ENCODE assay signal across 20 cellular contexts in genomic region chr15:100170673-100171210, GRCh38.
A peak's percentile ranks its signal among the peaks of the same experiment; 100 is the strongest.
DNase-seq lines count a peak whose midpoint lies in the region; ATAC-seq lines count a peak whose summit lies in the region.
"Had no signal": no experiment of that assay in that cellular context is flagged by ENCODE, and none has a peak within 500 bp of the region (broad histone marks: within the 10 kb centered on the region; RNA-seq: fewer than 3 reads in every experiment).

No MANE protein-coding gene starts in this region.

- H3K4me3 ChIP-seq in neuronal stem cell (ENCODE audit: low read length in 2 of 2) = no peak overlapping the region
- H3K4me3 ChIP-seq: dorsolateral prefrontal cortex, lower lobe of right lung, pancreas, right lobe of liver, SJCRH30 had no signal

- no peak overlapping the region for H3K4ac ChIP-seq in neuronal stem cell (ENCODE audit: low read length)

- H3K4me2 ChIP-seq in neuronal stem cell (ENCODE audit: insufficient read depth, low read length, poor library complexity, severe bottlenecking) = no peak overlapping the region

- no peak overlapping the region for H3K14ac ChIP-seq in neuronal stem cell (ENCODE audit: low read length)

- peak; percentile 8 to 12 for DNase-seq in activated T-cell treated with anti-CD3 and anti-CD28 coated beads, Interleukin-2, amount 50 U/mL, for 72 hours
- no peak for DNase-seq in activated T-cell treated with anti-CD3 and anti-CD28 coated beads, Interleukin-2, amount 50 U/mL, for 1 hour
- no peak for DNase-seq in activated CD8-positive, alpha-beta T cell treated with anti-CD3 and anti-CD28 coated beads, Interleukin-2, amount 10 ng/mL, durations not matched to agents 7 days and 5 days
- DNase-seq in neuronal stem cell (ENCODE audit: low spot score) (no peak), SW480 (ENCODE audit: low spot score) (no peak), NCI-H748 treated with DMSO at 0.1 percent for 48 hours (lab: John Stamatoyannopoulos, UW) (no peak), cerebellar cortex (ENCODE audit: low spot score) (no peak)
- DNase-seq: ACHN, DMS153, dorsolateral prefrontal cortex, lower lobe of right lung, NCI-H526, pancreas, right lobe of liver, SJCRH30 had no signal

- H2BK5ac ChIP-seq in neuronal stem cell (ENCODE audit: low read length) = no peak overlapping the region

- no peak overlapping the region for H3K23ac ChIP-seq in neuronal stem cell (ENCODE audit: low read depth, low read length, poor library complexity)

- peaks cover 0 to 12% of the 10 kb centered on the region in 2 donors for H3K9me3 ChIP-seq in neuronal stem cell (replicated peaks in 1 of 2; ENCODE audit: control insufficient read depth in 2 of 2, insufficient read depth in 1 of 2, low read depth in 1 of 2, low read length in 2 of 2)
- H3K9me3 ChIP-seq: pancreas, SJCRH30 had no signal

- H4K91ac ChIP-seq in neuronal stem cell (ENCODE audit: low read depth, low read length, poor library complexity) = no peak overlapping the region

- POLR2A ChIA-PET in activated CD8-positive, alpha-beta T cell treated with anti-CD3 and anti-CD28 coated beads, Interleukin-2, amount 10 ng/mL, durations not matched to agents 7 days and 5 days (lab: Charles Lee) = no interaction called here

- CTCF ChIA-PET in activated CD8-positive, alpha-beta T cell treated with anti-CD3 and anti-CD28 coated beads, Interleukin-2, amount 10 ng/mL, durations not matched to agents 7 days and 5 days (lab: Charles Lee) = interaction anchor here (1.2 to 1.5 kb wide), 2 partner anchors 33 to 242 kb away, joined by 3 read pairs; no protein-coding TSS in a partner anchor

- H3K4me1 ChIP-seq in neuronal stem cell (ENCODE audit: control insufficient read depth in 2 of 2, insufficient read depth in 1 of 2, low read depth in 1 of 2, low read length in 2 of 2) = peaks cover 0 to 3% of the 10 kb centered on the region in 2 donors
- H3K4me1 ChIP-seq: lower lobe of right lung, pancreas, SJCRH30 had no signal

- H3K27ac Mint-ChIP-seq in activated T-cell treated with anti-CD3 and anti-CD28 coated beads, Interleukin-2, amount 50 U/mL, for 72 hours = peak overlapping the region; percentile 38
- peak overlapping the region; percentile 61 for H3K27ac Mint-ChIP-seq in activated CD8-positive, alpha-beta T cell treated with anti-CD3 and anti-CD28 coated beads, Interleukin-2, amount 10 ng/mL, durations not matched to agents 7 days and 5 days
- H3K27ac Mint-ChIP-seq: T-helper 2 cell treated with Interferon-gamma antibody and Interleukin-4, amounts not matched to agents 5 μg/mL and 100 μg/mL, for 36 hours had no signal

- no CpG with 5 or more reads among the region's 2 CpGs for WGBS in neuronal stem cell (ENCODE audit: extremely low coverage in 2 of 2, insufficient read length in 2 of 2, insufficient replicate concordance in 1 of 2), 2 donors

- H2AK5ac ChIP-seq in neuronal stem cell (ENCODE audit: low read depth, low read length) = no peak overlapping the region

- H3K4me1 Mint-ChIP-seq in activated T-cell treated with anti-CD3 and anti-CD28 coated beads, Interleukin-2, amount 50 U/mL, for 72 hours (ENCODE audit: low read depth) = peaks cover 21% of the 10 kb centered on the region
- peaks cover 25% of the 10 kb centered on the region for H3K4me1 Mint-ChIP-seq in activated CD8-positive, alpha-beta T cell treated with anti-CD3 and anti-CD28 coated beads, Interleukin-2, amount 10 ng/mL, durations not matched to agents 7 days and 5 days (ENCODE audit: low read depth)

- H3K27ac ChIP-seq in neuronal stem cell (replicated peaks; ENCODE audit: low read length) = no peak overlapping the region
- H3K27ac ChIP-seq: C4-2B, lower lobe of right lung, pancreas, right lobe of liver, SJCRH30 had no signal

- H2BK15ac ChIP-seq in neuronal stem cell (ENCODE audit: low read length) = no peak overlapping the region

- H3K27me3 Mint-ChIP-seq in activated T-cell treated with anti-CD3 and anti-CD28 coated beads, Interleukin-2, amount 50 U/mL, for 72 hours (ENCODE audit: low read depth) = peaks cover 2% of the 10 kb centered on the region
- no peaks in the 10 kb centered on the region for H3K27me3 Mint-ChIP-seq in activated CD8-positive, alpha-beta T cell treated with anti-CD3 and anti-CD28 coated beads, Interleukin-2, amount 10 ng/mL, durations not matched to agents 7 days and 5 days (ENCODE audit: low read depth)

- no peak overlapping the region for H2BK12ac ChIP-seq in neuronal stem cell (ENCODE audit: low read length)

- no peak overlapping the region for H2AFZ ChIP-seq in neuronal stem cell (ENCODE audit: low read length)

- H3K9ac ChIP-seq in neuronal stem cell (ENCODE audit: low read depth, low read length, poor library complexity) = no peak overlapping the region

- peak overlapping the region; percentile 68 for H3K18ac ChIP-seq in neuronal stem cell (ENCODE audit: low read length)

- H2BK120ac ChIP-seq in neuronal stem cell (ENCODE audit: low read depth, low read length) = no peak overlapping the region

- H4K8ac ChIP-seq in neuronal stem cell (ENCODE audit: low read depth, low read length) = no peak overlapping the region

- H3K4me3 Mint-ChIP-seq in activated T-cell treated with anti-CD3 and anti-CD28 coated beads, Interleukin-2, amount 50 U/mL, for 72 hours = peak overlapping the region; percentile 61 to 62
- H3K4me3 Mint-ChIP-seq in activated CD8-positive, alpha-beta T cell treated with anti-CD3 and anti-CD28 coated beads, Interleukin-2, amount 10 ng/mL, durations not matched to agents 7 days and 5 days = no peak overlapping the region
- H3K4me3 Mint-ChIP-seq: T-helper 2 cell treated with Interferon-gamma antibody and Interleukin-4, amounts not matched to agents 5 μg/mL and 100 μg/mL, for 36 hours had no signal

- no peaks in the 10 kb centered on the region for H3K27me3 ChIP-seq in neuronal stem cell (ENCODE audit: control insufficient read depth in 3 of 3, insufficient read depth in 3 of 3, low read depth in 1 of 3, low read length in 3 of 3)
- H3K27me3 ChIP-seq: dorsolateral prefrontal cortex, pancreas, right lobe of liver, SJCRH30 had no signal

- peak; percentile 40 to 53 for ATAC-seq in activated T-cell treated with anti-CD3 and anti-CD28 coated beads, Interleukin-2, amount 50 U/mL, for 72 hours (replicated peaks in 1 of 2)
- ATAC-seq in HG02588 (IDR thresholded peaks at IDR 0.05; ENCODE audit: unreplicated experiment) = peak; percentile 10
- ATAC-seq in activated CD8-positive, alpha-beta T cell treated with anti-CD3 and anti-CD28 coated beads, Interleukin-2, amount 10 ng/mL, durations not matched to agents 7 days and 5 days = no peak
- ATAC-seq: activated CD4-positive, CD25-positive, alpha-beta regulatory T cell treated with anti-CD3 and anti-CD28 coated beads, Interleukin-2, amount 50 U/mL, for 24 hours; esophagus mucosa; lower lobe of right lung; pancreas; right lobe of liver had no signal

- no peaks in the 10 kb centered on the region for H3K79me1 ChIP-seq in neuronal stem cell (ENCODE audit: low read depth, low read length)

- H3K9me3 Mint-ChIP-seq in activated T-cell treated with anti-CD3 and anti-CD28 coated beads, Interleukin-2, amount 50 U/mL, for 72 hours = peaks cover 4 to 5% of the 10 kb centered on the region in 2 donors
- peaks cover 5% of the 10 kb centered on the region for H3K9me3 Mint-ChIP-seq in activated CD8-positive, alpha-beta T cell treated with anti-CD3 and anti-CD28 coated beads, Interleukin-2, amount 10 ng/mL, durations not matched to agents 7 days and 5 days (ENCODE audit: insufficient read depth)

- peaks cover 2 to 6% of the 10 kb centered on the region in 2 donors for H3K36me3 Mint-ChIP-seq in activated T-cell treated with anti-CD3 and anti-CD28 coated beads, Interleukin-2, amount 50 U/mL, for 72 hours (ENCODE audit: insufficient read depth in 2 of 2)
- peaks cover 5% of the 10 kb centered on the region for H3K36me3 Mint-ChIP-seq in activated CD8-positive, alpha-beta T cell treated with anti-CD3 and anti-CD28 coated beads, Interleukin-2, amount 10 ng/mL, durations not matched to agents 7 days and 5 days (ENCODE audit: low read depth)

- no peaks in the 10 kb centered on the region for H3K36me3 ChIP-seq in neuronal stem cell (replicated peaks in 1 of 2; ENCODE audit: control insufficient read depth in 2 of 2, insufficient read depth in 2 of 2, low read length in 2 of 2)
- H3K36me3 ChIP-seq: lower lobe of right lung, pancreas, right lobe of liver, SJCRH30 had no signal

Comparison
In these comparisons a context has a peak if more than half of its experiments do, and no peak if none do; other contexts are left out.
1. DNase-seq: peak in activated T-cell treated with anti-CD3 and anti-CD28 coated beads, Interleukin-2, amount 50 U/mL, for 72 hours (2 of 2); none in activated T-cell treated with anti-CD3 and anti-CD28 coated beads, Interleukin-2, amount 50 U/mL, for 1 hour (single experiment), activated CD8-positive, alpha-beta T cell treated with anti-CD3 and anti-CD28 coated beads, Interleukin-2, amount 10 ng/mL, durations not matched to agents 7 days and 5 days (single experiment), neuronal stem cell (single experiment), SW480 (single experiment), NCI-H748 treated with DMSO at 0.1 percent for 48 hours (single experiment) and cerebellar cortex (single experiment).